19 cellular contexts compared by ENCODE assay signal in genomic region chr1:223326776-223327175, GRCh38. TPM values are rescaled to one million over a fixed set of nuclear protein-coding genes. Genes with fewer than 3 reads are reported as not detected.
"Had no signal": no experiment of that assay in that cellular context is flagged by ENCODE, and none has a peak within 500 bp of the region (broad histone marks: within the 10 kb centered on the region; RNA-seq: fewer than 3 reads in every experiment).

No MANE protein-coding gene starts in this region.

- H3K4me1 Mint-ChIP-seq: stimulated activated naive B cell treated with anti-CD40 and anti-IgM and Interleukin-4, amounts not matched to agents 10 μg/mL and 1 μg/mL and 100 μg/mL, for 72 hours had no signal

- H3K27me3 ChIP-seq: hepatocyte, left lung, tibial nerve, vagina had no signal

- H3K36me3 Mint-ChIP-seq: activated naive CD8-positive, alpha-beta T cell treated with anti-CD3 and anti-CD28 coated beads for 36 hours; natural killer cell; stimulated activated naive B cell treated with anti-CD40 and anti-IgM and Interleukin-4, amounts not matched to agents 10 μg/mL and 1 μg/mL and 100 μg/mL, for 72 hours had no signal

- DNase-seq: activated CD4-positive, alpha-beta T cell treated with anti-CD3 and anti-CD28 coated beads, Interleukin-2, amount 50 U/mL, for 1 hour; activated CD8-positive, alpha-beta memory T cell treated with anti-CD3 and anti-CD28 coated beads for 24 hours; activated naive CD8-positive, alpha-beta T cell treated with anti-CD3 and anti-CD28 coated beads for 36 hours; amygdala; effector memory CD4-positive, alpha-beta T cell; left lung; mucosa of descending colon; natural killer cell; posterior cingulate gyrus; retina; stimulated activated CD4-positive, alpha-beta T cell treated with anti-CD3 and anti-CD28 coated beads, Interleukin-2, amount 100 ng/mL, for 48 hours; stimulated activated naive B cell treated with anti-CD40 and anti-IgM and Interleukin-4, amounts not matched to agents 10 μg/mL and 1 μg/mL and 100 μg/mL, for 72 hours; T-helper 9 cell had no signal

- H3K4me3 Mint-ChIP-seq: activated naive CD8-positive, alpha-beta T cell treated with anti-CD3 and anti-CD28 coated beads for 36 hours; dendritic cell treated with granulocyte-macrophage colony-stimulating factor and Interleukin-4, amounts not matched to agents 40 ng/mL and 50 ng/mL, for 4 days; natural killer cell; stimulated activated naive B cell treated with anti-CD40 and anti-IgM and Interleukin-4, amounts not matched to agents 10 μg/mL and 1 μg/mL and 100 μg/mL, for 72 hours had no signal

- ATAC-seq: activated CD4-positive, CD25-positive, alpha-beta regulatory T cell treated with anti-CD3 and anti-CD28 coated beads, Interleukin-2, amount 50 U/mL, for 24 hours; left lung; mucosa of descending colon; natural killer cell; stimulated activated naive B cell treated with anti-CD40 and anti-IgM and Interleukin-4, amounts not matched to agents 10 μg/mL and 1 μg/mL and 100 μg/mL, for 72 hours had no signal

- H3K27ac ChIP-seq: hepatocyte, left lung, tibial nerve, vagina had no signal

- H3K9me3 Mint-ChIP-seq: activated naive CD8-positive, alpha-beta T cell treated with anti-CD3 and anti-CD28 coated beads for 36 hours; dendritic cell treated with granulocyte-macrophage colony-stimulating factor and Interleukin-4, amounts not matched to agents 40 ng/mL and 50 ng/mL, for 4 days; natural killer cell had no signal

- H3K4me1 ChIP-seq: left lung, vagina had no signal

- H3K27me3 Mint-ChIP-seq: activated naive CD8-positive, alpha-beta T cell treated with anti-CD3 and anti-CD28 coated beads for 36 hours had no signal

- H3K9me3 ChIP-seq: left lung, mucosa of descending colon, vagina had no signal

- H3K27ac Mint-ChIP-seq: activated naive CD8-positive, alpha-beta T cell treated with anti-CD3 and anti-CD28 coated beads for 36 hours; dendritic cell treated with granulocyte-macrophage colony-stimulating factor and Interleukin-4, amounts not matched to agents 40 ng/mL and 50 ng/mL, for 4 days; natural killer cell; stimulated activated naive B cell treated with anti-CD40 and anti-IgM and Interleukin-4, amounts not matched to agents 10 μg/mL and 1 μg/mL and 100 μg/mL, for 72 hours had no signal

- H3K4me3 ChIP-seq: hepatocyte, left lung, mucosa of descending colon, tibial nerve, vagina had no signal

- H3K36me3 ChIP-seq: left lung, tibial nerve, vagina had no signal

RNA-seq across cellular contexts. Expression of gene SUSD4, which starts 37.2 kb away (rescaled TPM):
- total RNA-seq: glomerular endothelial cell, tibial nerve had no signal
